ENCODE assay signal across 1 cellular context in genomic region chr2:73828818-73829570, GRCh38.
TF ChIP-seq lines count a peak whose summit lies in the region.

TSS of gene STAMBP (plus strand) at chr2:73828961. CDS start at chr2:73830857, 1,896 bp downstream.

TF ChIP-seq in HepG2, 621 proteins besides CTCF, POLR2A, EP300 and RAD21 (continued from another document and continues in another):
- no peak for TF ChIP-seq FUBP1 (CRISPR knock-in tag; IDR thresholded peaks at IDR 0.05; ENCODE audit: borderline replicate concordance)
- peak; percentile 98 for TF ChIP-seq ARID4A (CRISPR knock-in tag; IDR thresholded peaks at IDR 0.05; ENCODE audit: borderline replicate concordance)
- TF ChIP-seq MAFK (conservative IDR thresholded peaks at IDR 0.05 in 1 of 2, IDR thresholded peaks at IDR 0.05 in 1 of 2; ENCODE audit: low read length in 2 of 2): no peak
- no peak for TF ChIP-seq TAF15 (IDR thresholded peaks at IDR 0.05; ENCODE audit: low read depth, low read length, poor library complexity, severe bottlenecking)
- no peak for TF ChIP-seq ZNF484 (CRISPR knock-in tag; IDR thresholded peaks at IDR 0.05; ENCODE audit: borderline replicate concordance, low read depth)
- peak; percentile 54 for TF ChIP-seq ZNF143 (CRISPR knock-in tag; IDR thresholded peaks at IDR 0.05)
- no peak for TF ChIP-seq ARID3A (IDR thresholded peaks at IDR 0.05; ENCODE audit: low read depth, low read length)
- TF ChIP-seq PCBP2 (optimal IDR thresholded peaks at IDR 0.05; ENCODE audit: low read depth, low read length, poor library complexity, severe bottlenecking): no peak
- TF ChIP-seq TCF12 (IDR thresholded peaks at IDR 0.05): no peak
- TF ChIP-seq TCF12 (CRISPR knock-in tag; IDR thresholded peaks at IDR 0.05): no peak; the same call in 1 of the 2 replicates
- TF ChIP-seq ZNF777 (CRISPR knock-in tag; IDR thresholded peaks at IDR 0.05): peak; percentile 69; the same call in 1 of the 2 replicates
- peak; percentile 96 for TF ChIP-seq ZMYM4 (CRISPR knock-in tag; IDR thresholded peaks at IDR 0.05)
- TF ChIP-seq ATRX (CRISPR knock-in tag; IDR thresholded peaks at IDR 0.05; ENCODE audit: borderline replicate concordance): no peak
- no peak for TF ChIP-seq ZNF230 (CRISPR knock-in tag; IDR thresholded peaks at IDR 0.05)
- no peak for TF ChIP-seq POLR2AphosphoS2 (IDR thresholded peaks at IDR 0.05; ENCODE audit: low read depth, low read length)
- TF ChIP-seq FOXK1 (CRISPR knock-in tag; IDR thresholded peaks at IDR 0.05; ENCODE audit: borderline replicate concordance, low read depth): peak; percentile 38; the same call in 1 of the 2 replicates
- TF ChIP-seq SATB2 (CRISPR knock-in tag; IDR thresholded peaks at IDR 0.05): 0 out of 2 replicates have a peak, but pooled peaks have one; percentile 58
- no peak; the same call in 1 of the 2 replicates for TF ChIP-seq GMEB2 (CRISPR knock-in tag; IDR thresholded peaks at IDR 0.05; ENCODE audit: low read depth)
- no peak for TF ChIP-seq ZNF30 (CRISPR knock-in tag; IDR thresholded peaks at IDR 0.05)
- TF ChIP-seq BORCS8-MEF2B (CRISPR knock-in tag; IDR thresholded peaks at IDR 0.05): 0 out of 2 replicates have a peak, but pooled peaks have one; percentile 88
- TF ChIP-seq ZMAT3 (CRISPR knock-in tag; conservative IDR thresholded peaks at IDR 0.05): no peak; the same call in none of the 2 replicates
- TF ChIP-seq THAP11 (CRISPR knock-in tag; IDR thresholded peaks at IDR 0.05): peak; percentile 88
- TF ChIP-seq MEIS1 (CRISPR knock-in tag; IDR thresholded peaks at IDR 0.05; ENCODE audit: borderline replicate concordance): peak; percentile 62; the same call in 1 of the 2 replicates
- TF ChIP-seq FOXA1 (IDR thresholded peaks at IDR 0.05): no peak
- TF ChIP-seq FOXA1 (CRISPR knock-in tag; IDR thresholded peaks at IDR 0.05): no peak
- TF ChIP-seq ZNF530 (CRISPR knock-in tag; IDR thresholded peaks at IDR 0.05; ENCODE audit: low read depth): no peak
- TF ChIP-seq ZNF790 (CRISPR knock-in tag; IDR thresholded peaks at IDR 0.05; ENCODE audit: borderline replicate concordance): peak; percentile 88; the same call in 1 of the 2 replicates
- peak; percentile 86 for TF ChIP-seq MXD1 (CRISPR knock-in tag; IDR thresholded peaks at IDR 0.05)
- TF ChIP-seq PAF1 (CRISPR knock-in tag; IDR thresholded peaks at IDR 0.05): no peak
- no peak for TF ChIP-seq SMAD1 (CRISPR knock-in tag; IDR thresholded peaks at IDR 0.05; ENCODE audit: borderline replicate concordance, low read depth)
- TF ChIP-seq ZNF674 (CRISPR knock-in tag; IDR thresholded peaks at IDR 0.05; ENCODE audit: low read depth): 0 out of 2 replicates have a peak, but pooled peaks have one; percentile 43
- TF ChIP-seq SIN3A (IDR thresholded peaks at IDR 0.05; ENCODE audit: borderline replicate concordance, low read depth, low read length): peak; percentile 89; the same call in 1 of the 2 replicates
- no peak for TF ChIP-seq TEAD2 (CRISPR knock-in tag; IDR thresholded peaks at IDR 0.05)
- TF ChIP-seq TBP (CRISPR knock-in tag; IDR thresholded peaks at IDR 0.05): no peak
- TF ChIP-seq PRMT3 (CRISPR knock-in tag; IDR thresholded peaks at IDR 0.05; ENCODE audit: borderline replicate concordance, low read depth): no peak
- TF ChIP-seq ZNF552 (CRISPR knock-in tag; IDR thresholded peaks at IDR 0.05; ENCODE audit: borderline replicate concordance): peak; percentile 86; the same call in 1 of the 2 replicates
- peak; percentile 84; the same call in 1 of the 2 replicates for TF ChIP-seq ZNF710 (CRISPR knock-in tag; IDR thresholded peaks at IDR 0.05; ENCODE audit: borderline replicate concordance)
- TF ChIP-seq ZNF883 (CRISPR knock-in tag; IDR thresholded peaks at IDR 0.05; ENCODE audit: not compliant biosample characterization): peak; percentile 74
- no peak for TF ChIP-seq SYNCRIP (IDR thresholded peaks at IDR 0.05; ENCODE audit: insufficient read depth, low read depth, low read length)
- TF ChIP-seq ZNF609 (CRISPR knock-in tag; IDR thresholded peaks at IDR 0.05; ENCODE audit: borderline replicate concordance): no peak
- peak; percentile 95 for TF ChIP-seq ZNF546 (CRISPR knock-in tag; conservative IDR thresholded peaks at IDR 0.05)
- TF ChIP-seq ZNF460 (CRISPR knock-in tag; IDR thresholded peaks at IDR 0.05; ENCODE audit: borderline replicate concordance): no peak
- peak; percentile 73 for TF ChIP-seq MEF2D (CRISPR knock-in tag; IDR thresholded peaks at IDR 0.05)
- TF ChIP-seq THAP9 (CRISPR knock-in tag; IDR thresholded peaks at IDR 0.05; ENCODE audit: borderline replicate concordance): peak; percentile 77
